1 cellular context compared by ENCODE assay signal in the genomic region with DNA sequence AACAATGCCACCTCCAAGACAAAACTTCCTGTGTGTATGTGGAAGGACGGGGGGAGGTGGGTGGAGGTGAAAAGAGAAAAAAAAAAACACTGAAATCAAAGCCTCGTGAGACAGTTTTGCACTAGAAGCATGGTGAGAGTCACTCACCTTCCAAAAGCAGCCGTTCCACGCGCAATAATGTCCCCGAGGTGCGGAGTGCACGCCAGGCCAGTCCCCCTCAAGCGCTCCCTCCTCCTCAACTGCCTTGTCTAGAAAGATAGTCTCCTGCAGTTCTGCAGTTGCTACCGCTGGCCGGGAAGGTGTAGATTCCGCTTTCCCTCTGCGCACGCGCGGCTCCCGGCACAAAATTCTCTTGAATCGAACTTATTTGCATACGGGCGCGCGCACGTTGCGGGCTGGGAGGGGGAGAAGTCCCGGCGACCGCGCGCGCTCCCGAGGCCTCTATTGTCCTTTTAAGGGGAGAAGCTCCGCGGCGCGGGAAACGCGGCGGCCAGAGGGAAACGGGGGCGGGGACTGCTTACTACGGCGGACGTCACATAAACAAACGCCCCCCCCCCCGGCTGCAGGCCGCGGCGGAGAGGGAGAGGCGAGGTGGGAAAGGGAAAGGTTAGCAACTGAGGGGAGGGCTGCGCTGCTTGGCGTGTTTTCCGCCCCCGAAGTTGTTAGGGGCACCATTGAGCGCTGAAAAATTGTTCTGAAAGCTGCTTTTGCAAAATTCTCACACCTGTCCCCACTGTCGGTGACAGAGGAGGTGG.
TF ChIP-seq lines count a peak whose summit lies in the region.

A gene with protein sequence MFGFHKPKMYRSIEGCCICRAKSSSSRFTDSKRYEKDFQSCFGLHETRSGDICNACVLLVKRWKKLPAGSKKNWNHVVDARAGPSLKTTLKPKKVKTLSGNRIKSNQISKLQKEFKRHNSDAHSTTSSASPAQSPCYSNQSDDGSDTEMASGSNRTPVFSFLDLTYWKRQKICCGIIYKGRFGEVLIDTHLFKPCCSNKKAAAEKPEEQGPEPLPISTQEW (minus strand): TSS at position 274 of the 755 bp plus-strand sequence. CDS start 27,946 bp downstream, outside the sequence.

TF ChIP-seq in HepG2, 621 proteins besides CTCF, POLR2A, EP300 and RAD21 (continued from another document and continues in another):
- TF ChIP-seq, protein P1, sequence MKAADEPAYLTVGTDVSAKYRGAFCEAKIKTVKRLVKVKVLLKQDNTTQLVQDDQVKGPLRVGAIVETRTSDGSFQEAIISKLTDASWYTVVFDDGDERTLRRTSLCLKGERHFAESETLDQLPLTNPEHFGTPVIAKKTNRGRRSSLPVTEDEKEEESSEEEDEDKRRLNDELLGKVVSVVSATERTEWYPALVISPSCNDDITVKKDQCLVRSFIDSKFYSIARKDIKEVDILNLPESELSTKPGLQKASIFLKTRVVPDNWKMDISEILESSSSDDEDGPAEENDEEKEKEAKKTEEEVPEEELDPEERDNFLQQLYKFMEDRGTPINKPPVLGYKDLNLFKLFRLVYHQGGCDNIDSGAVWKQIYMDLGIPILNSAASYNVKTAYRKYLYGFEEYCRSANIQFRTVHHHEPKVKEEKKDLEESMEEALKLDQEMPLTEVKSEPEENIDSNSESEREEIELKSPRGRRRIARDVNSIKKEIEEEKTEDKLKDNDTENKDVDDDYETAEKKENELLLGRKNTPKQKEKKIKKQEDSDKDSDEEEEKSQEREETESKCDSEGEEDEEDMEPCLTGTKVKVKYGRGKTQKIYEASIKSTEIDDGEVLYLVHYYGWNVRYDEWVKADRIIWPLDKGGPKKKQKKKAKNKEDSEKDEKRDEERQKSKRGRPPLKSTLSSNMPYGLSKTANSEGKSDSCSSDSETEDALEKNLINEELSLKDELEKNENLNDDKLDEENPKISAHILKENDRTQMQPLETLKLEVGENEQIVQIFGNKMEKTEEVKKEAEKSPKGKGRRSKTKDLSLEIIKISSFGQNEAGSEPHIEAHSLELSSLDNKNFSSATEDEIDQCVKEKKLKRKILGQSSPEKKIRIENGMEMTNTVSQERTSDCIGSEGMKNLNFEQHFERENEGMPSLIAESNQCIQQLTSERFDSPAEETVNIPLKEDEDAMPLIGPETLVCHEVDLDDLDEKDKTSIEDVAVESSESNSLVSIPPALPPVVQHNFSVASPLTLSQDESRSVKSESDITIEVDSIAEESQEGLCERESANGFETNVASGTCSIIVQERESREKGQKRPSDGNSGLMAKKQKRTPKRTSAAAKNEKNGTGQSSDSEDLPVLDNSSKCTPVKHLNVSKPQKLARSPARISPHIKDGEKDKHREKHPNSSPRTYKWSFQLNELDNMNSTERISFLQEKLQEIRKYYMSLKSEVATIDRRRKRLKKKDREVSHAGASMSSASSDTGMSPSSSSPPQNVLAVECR (CRISPR knock-in tag; IDR thresholded peaks at IDR 0.05; ENCODE audit: borderline replicate concordance): peak; percentile 18; the same call in 1 of the 2 replicates
- TF ChIP-seq KMT2B (CRISPR knock-in tag; IDR thresholded peaks at IDR 0.05) (peak; percentile 65), SP2 (CRISPR knock-in tag; IDR thresholded peaks at IDR 0.05) (no peak), ZNF558 (CRISPR knock-in tag; IDR thresholded peaks at IDR 0.05; ENCODE audit: borderline replicate concordance) (0 out of 2 replicates have a peak, but pooled peaks have one; percentile 45), NONO (IDR thresholded peaks at IDR 0.05) (no peak), NONO (CRISPR knock-in tag; conservative IDR thresholded peaks at IDR 0.05) (peak; percentile 49; the same call in 1 of the 2 replicates), CBX5 (CRISPR knock-in tag; IDR thresholded peaks at IDR 0.05; ENCODE audit: borderline replicate concordance) (no peak), SP4 (CRISPR knock-in tag; IDR thresholded peaks at IDR 0.05) (0 out of 2 replicates have a peak, but pooled peaks have one; percentile 41), RFX5 (IDR thresholded peaks at IDR 0.05; ENCODE audit: low read depth, low read length) (peak; percentile 93), POLR2AphosphoS2 (IDR thresholded peaks at IDR 0.05; ENCODE audit: low read depth, low read length) (no peak), XBP1 (CRISPR knock-in tag; IDR thresholded peaks at IDR 0.05) (no peak), ZNF510 (CRISPR knock-in tag; IDR thresholded peaks at IDR 0.05; ENCODE audit: low read depth) (no peak), ZSCAN22 (CRISPR knock-in tag; IDR thresholded peaks at IDR 0.05) (no peak), HNRNPH1 (optimal IDR thresholded peaks at IDR 0.05; ENCODE audit: low read depth, low read length) (peak; percentile 62), ARNT (IDR thresholded peaks at IDR 0.05) (no peak), ZNF17 (CRISPR knock-in tag; IDR thresholded peaks at IDR 0.05) (no peak), ZNF790 (CRISPR knock-in tag; IDR thresholded peaks at IDR 0.05; ENCODE audit: borderline replicate concordance) (0 out of 2 replicates have a peak, but pooled peaks have one; percentile 24), ATF7 (IDR thresholded peaks at IDR 0.05) (no peak), ATF7 (CRISPR knock-in tag; IDR thresholded peaks at IDR 0.05) (0 out of 2 replicates have a peak, but pooled peaks have one; percentile 67), BRD4 (CRISPR knock-in tag; IDR thresholded peaks at IDR 0.05) (peak; percentile 31; the same call in 1 of the 2 replicates), ZNF792 (CRISPR knock-in tag; IDR thresholded peaks at IDR 0.05) (peak; percentile 43; the same call in 1 of the 2 replicates), SNAPC2 (CRISPR knock-in tag; IDR thresholded peaks at IDR 0.05) (0 out of 2 replicates have a peak, but pooled peaks have one; percentile 37), MIER3 (CRISPR knock-in tag; IDR thresholded peaks at IDR 0.05; ENCODE audit: borderline replicate concordance) (peak; percentile 21; the same call in 1 of the 2 replicates), ZNF207 (IDR thresholded peaks at IDR 0.05; ENCODE audit: borderline replicate concordance) (no peak), SRSF9 (IDR thresholded peaks at IDR 0.05; ENCODE audit: borderline replicate concordance, insufficient read depth, low read depth, low read length, poor library complexity, severe bottlenecking) (no peak)
- TF ChIP-seq, protein P2, sequence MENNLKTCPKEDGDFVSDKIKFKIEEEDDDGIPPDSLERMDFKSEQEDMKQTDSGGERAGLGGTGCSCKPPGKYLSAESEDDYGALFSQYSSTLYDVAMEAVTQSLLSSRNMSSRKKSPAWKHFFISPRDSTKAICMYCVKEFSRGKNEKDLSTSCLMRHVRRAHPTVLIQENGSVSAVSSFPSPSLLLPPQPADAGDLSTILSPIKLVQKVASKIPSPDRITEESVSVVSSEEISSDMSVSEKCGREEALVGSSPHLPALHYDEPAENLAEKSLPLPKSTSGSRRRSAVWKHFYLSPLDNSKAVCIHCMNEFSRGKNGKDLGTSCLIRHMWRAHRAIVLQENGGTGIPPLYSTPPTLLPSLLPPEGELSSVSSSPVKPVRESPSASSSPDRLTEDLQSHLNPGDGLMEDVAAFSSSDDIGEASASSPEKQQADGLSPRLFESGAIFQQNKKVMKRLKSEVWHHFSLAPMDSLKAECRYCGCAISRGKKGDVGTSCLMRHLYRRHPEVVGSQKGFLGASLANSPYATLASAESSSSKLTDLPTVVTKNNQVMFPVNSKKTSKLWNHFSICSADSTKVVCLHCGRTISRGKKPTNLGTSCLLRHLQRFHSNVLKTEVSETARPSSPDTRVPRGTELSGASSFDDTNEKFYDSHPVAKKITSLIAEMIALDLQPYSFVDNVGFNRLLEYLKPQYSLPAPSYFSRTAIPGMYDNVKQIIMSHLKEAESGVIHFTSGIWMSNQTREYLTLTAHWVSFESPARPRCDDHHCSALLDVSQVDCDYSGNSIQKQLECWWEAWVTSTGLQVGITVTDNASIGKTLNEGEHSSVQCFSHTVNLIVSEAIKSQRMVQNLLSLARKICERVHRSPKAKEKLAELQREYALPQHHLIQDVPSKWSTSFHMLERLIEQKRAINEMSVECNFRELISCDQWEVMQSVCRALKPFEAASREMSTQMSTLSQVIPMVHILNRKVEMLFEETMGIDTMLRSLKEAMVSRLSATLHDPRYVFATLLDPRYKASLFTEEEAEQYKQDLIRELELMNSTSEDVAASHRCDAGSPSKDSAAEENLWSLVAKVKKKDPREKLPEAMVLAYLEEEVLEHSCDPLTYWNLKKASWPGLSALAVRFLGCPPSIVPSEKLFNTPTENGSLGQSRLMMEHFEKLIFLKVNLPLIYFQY (CRISPR knock-in tag; IDR thresholded peaks at IDR 0.05; ENCODE audit: borderline replicate concordance): 0 out of 2 replicates have a peak, but pooled peaks have one; percentile 38
- TF ChIP-seq, protein P3, sequence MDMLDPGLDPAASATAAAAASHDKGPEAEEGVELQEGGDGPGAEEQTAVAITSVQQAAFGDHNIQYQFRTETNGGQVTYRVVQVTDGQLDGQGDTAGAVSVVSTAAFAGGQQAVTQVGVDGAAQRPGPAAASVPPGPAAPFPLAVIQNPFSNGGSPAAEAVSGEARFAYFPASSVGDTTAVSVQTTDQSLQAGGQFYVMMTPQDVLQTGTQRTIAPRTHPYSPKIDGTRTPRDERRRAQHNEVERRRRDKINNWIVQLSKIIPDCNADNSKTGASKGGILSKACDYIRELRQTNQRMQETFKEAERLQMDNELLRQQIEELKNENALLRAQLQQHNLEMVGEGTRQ (IDR thresholded peaks at IDR 0.05; ENCODE audit: low read depth, low read length): no peak
- TF ChIP-seq, protein P3 (CRISPR knock-in tag; IDR thresholded peaks at IDR 0.05; ENCODE audit: borderline replicate concordance): peak; percentile 88; the same call in 1 of the 2 replicates
- TF ChIP-seq, protein P4, sequence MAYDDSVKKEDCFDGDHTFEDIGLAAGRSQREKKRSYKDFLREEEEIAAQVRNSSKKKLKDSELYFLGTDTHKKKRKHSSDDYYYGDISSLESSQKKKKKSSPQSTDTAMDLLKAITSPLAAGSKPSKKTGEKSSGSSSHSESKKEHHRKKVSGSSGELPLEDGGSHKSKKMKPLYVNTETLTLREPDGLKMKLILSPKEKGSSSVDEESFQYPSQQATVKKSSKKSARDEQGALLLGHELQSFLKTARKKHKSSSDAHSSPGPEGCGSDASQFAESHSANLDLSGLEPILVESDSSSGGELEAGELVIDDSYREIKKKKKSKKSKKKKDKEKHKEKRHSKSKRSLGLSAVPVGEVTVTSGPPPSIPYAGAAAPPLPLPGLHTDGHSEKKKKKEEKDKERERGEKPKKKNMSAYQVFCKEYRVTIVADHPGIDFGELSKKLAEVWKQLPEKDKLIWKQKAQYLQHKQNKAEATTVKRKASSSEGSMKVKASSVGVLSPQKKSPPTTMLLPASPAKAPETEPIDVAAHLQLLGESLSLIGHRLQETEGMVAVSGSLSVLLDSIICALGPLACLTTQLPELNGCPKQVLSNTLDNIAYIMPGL (CRISPR knock-in tag; IDR thresholded peaks at IDR 0.05; ENCODE audit: borderline replicate concordance in 1 of 2, low read depth in 1 of 2): peak in 1 of 2 experiments; percentile 64; a peak in 2 of 4 replicates
- TF ChIP-seq, protein P5, sequence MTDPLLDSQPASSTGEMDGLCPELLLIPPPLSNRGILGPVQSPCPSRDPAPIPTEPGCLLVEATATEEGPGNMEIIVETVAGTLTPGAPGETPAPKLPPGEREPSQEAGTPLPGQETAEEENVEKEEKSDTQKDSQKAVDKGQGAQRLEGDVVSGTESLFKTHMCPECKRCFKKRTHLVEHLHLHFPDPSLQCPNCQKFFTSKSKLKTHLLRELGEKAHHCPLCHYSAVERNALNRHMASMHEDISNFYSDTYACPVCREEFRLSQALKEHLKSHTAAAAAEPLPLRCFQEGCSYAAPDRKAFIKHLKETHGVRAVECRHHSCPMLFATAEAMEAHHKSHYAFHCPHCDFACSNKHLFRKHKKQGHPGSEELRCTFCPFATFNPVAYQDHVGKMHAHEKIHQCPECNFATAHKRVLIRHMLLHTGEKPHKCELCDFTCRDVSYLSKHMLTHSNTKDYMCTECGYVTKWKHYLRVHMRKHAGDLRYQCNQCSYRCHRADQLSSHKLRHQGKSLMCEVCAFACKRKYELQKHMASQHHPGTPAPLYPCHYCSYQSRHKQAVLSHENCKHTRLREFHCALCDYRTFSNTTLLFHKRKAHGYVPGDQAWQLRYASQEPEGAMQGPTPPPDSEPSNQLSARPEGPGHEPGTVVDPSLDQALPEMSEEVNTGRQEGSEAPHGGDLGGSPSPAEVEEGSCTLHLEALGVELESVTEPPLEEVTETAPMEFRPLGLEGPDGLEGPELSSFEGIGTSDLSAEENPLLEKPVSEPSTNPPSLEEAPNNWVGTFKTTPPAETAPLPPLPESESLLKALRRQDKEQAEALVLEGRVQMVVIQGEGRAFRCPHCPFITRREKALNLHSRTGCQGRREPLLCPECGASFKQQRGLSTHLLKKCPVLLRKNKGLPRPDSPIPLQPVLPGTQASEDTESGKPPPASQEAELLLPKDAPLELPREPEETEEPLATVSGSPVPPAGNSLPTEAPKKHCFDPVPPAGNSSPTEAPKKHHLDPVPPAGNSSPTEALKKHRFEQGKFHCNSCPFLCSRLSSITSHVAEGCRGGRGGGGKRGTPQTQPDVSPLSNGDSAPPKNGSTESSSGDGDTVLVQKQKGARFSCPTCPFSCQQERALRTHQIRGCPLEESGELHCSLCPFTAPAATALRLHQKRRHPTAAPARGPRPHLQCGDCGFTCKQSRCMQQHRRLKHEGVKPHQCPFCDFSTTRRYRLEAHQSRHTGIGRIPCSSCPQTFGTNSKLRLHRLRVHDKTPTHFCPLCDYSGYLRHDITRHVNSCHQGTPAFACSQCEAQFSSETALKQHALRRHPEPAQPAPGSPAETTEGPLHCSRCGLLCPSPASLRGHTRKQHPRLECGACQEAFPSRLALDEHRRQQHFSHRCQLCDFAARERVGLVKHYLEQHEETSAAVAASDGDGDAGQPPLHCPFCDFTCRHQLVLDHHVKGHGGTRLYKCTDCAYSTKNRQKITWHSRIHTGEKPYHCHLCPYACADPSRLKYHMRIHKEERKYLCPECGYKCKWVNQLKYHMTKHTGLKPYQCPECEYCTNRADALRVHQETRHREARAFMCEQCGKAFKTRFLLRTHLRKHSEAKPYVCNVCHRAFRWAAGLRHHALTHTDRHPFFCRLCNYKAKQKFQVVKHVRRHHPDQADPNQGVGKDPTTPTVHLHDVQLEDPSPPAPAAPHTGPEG (CRISPR knock-in tag; IDR thresholded peaks at IDR 0.05): 0 out of 2 replicates have a peak, but pooled peaks have one; percentile 8
- TF ChIP-seq, protein P6, sequence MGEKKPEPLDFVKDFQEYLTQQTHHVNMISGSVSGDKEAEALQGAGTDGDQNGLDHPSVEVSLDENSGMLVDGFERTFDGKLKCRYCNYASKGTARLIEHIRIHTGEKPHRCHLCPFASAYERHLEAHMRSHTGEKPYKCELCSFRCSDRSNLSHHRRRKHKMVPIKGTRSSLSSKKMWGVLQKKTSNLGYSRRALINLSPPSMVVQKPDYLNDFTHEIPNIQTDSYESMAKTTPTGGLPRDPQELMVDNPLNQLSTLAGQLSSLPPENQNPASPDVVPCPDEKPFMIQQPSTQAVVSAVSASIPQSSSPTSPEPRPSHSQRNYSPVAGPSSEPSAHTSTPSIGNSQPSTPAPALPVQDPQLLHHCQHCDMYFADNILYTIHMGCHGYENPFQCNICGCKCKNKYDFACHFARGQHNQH (CRISPR knock-in tag; IDR thresholded peaks at IDR 0.05): peak; percentile 67
